In genomic region chr10:45490277-45490676, GRCh38 we compare ENCODE assay signal across 34 cellular contexts.
DNase-seq lines count a peak whose midpoint lies in the region; ATAC-seq and TF ChIP-seq lines count a peak whose summit lies in the region.
"Had no signal": no experiment of that assay in that cellular context is flagged by ENCODE, and none has a peak within 500 bp of the region (broad histone marks: within the 10 kb centered on the region; RNA-seq: fewer than 3 reads in every experiment).

No MANE protein-coding gene starts in this region.

- peaks cover 16% of the 10 kb centered on the region for H3K36me3 Mint-ChIP-seq in activated CD4-positive, alpha-beta T cell treated with anti-CD3 and anti-CD28 coated beads, Interleukin-2, amount 10 ng/mL, durations not matched to agents 24 days and 14 days (ENCODE audit: low read depth)
- H3K36me3 Mint-ChIP-seq in activated CD4-positive, alpha-beta T cell treated with anti-CD3 and anti-CD28 coated beads for 36 hours (ENCODE audit: low read depth), result peaks cover 18% of the 10 kb centered on the region
- H3K36me3 Mint-ChIP-seq in stimulated activated memory B cell treated with anti-CD40 and anti-IgM and Interleukin-4, amounts not matched to agents 10 μg/mL and 1 μg/mL and 100 μg/mL, for 72 hours, result peaks cover 68% of the 10 kb centered on the region

- H3K9ac ChIP-seq in BLaER1, result no peak overlapping the region

- H3K9me3 Mint-ChIP-seq in activated CD4-positive, alpha-beta T cell treated with anti-CD3 and anti-CD28 coated beads, Interleukin-2, amount 10 ng/mL, durations not matched to agents 24 days and 14 days, result peaks cover 19% of the 10 kb centered on the region
- H3K9me3 Mint-ChIP-seq in activated CD4-positive, alpha-beta T cell treated with anti-CD3 and anti-CD28 coated beads for 36 hours (ENCODE audit: low read depth), result peaks cover under 1% of the 10 kb centered on the region
- H3K9me3 Mint-ChIP-seq in stimulated activated memory B cell treated with anti-CD40 and anti-IgM and Interleukin-4, amounts not matched to agents 10 μg/mL and 1 μg/mL and 100 μg/mL, for 72 hours, result peaks cover under 1% of the 10 kb centered on the region

- POLR2A ChIA-PET in activated CD4-positive, alpha-beta T cell treated with anti-CD3 and anti-CD28 coated beads for 36 hours (lab: Charles Lee), result no interaction called here
- POLR2A ChIA-PET in HEK293 (lab: Yijun Ruan, JAX), result no interaction called here

- CTCF ChIA-PET in activated CD4-positive, alpha-beta T cell treated with anti-CD3 and anti-CD28 coated beads for 36 hours (lab: Charles Lee), result no interaction called here
- CTCF ChIA-PET in HEK293 (lab: Yijun Ruan, JAX), result no interaction called here

- no peak for TF ChIP-seq EP300 in stomach (IDR thresholded peaks at IDR 0.05)

- DNase-seq in activated CD4-positive, alpha-beta T cell treated with anti-CD3 and anti-CD28 coated beads, Interleukin-2, amount 10 ng/mL, durations not matched to agents 24 days and 14 days, result peak; percentile 12
- DNase-seq in activated CD4-positive, alpha-beta T cell treated with anti-CD3 and anti-CD28 coated beads for 36 hours, result no peak
- no peak for DNase-seq in stomach
- DNase-seq: 8988T; ACHN; AML-193; BE2C; C1 segment of cervical spinal cord; Caco-2; Calu3; CD4-positive, alpha-beta memory T cell; CD4-positive, alpha-beta T cell; CD4-positive, CD25-positive, alpha-beta regulatory T cell; CD8-positive, alpha-beta memory T cell; CD8-positive, alpha-beta T cell; COR-L47; DMS 273 treated with DMSO at 0.1 percent for 48 hours; DMS153; DMS53; DMS79; DMS79 treated with DMSO at 0.1 percent for 48 hours; DND-41; EL had no signal

- H3K4me2 ChIP-seq in BLaER1, result no peak overlapping the region
- H3K4me2 ChIP-seq: A549 had no signal

- no peak overlapping the region for H3K4me3 ChIP-seq in BLaER1
- no peak overlapping the region for H3K4me3 ChIP-seq in HEK293 (ENCODE audit: low read depth, low read length)
- H3K4me3 ChIP-seq in stomach, result no peak overlapping the region
- H3K4me3 ChIP-seq: A549 had no signal

- no peak overlapping the region for H3K4me3 Mint-ChIP-seq in activated CD4-positive, alpha-beta T cell treated with anti-CD3 and anti-CD28 coated beads, Interleukin-2, amount 10 ng/mL, durations not matched to agents 24 days and 14 days
- H3K4me3 Mint-ChIP-seq in activated CD4-positive, alpha-beta T cell treated with anti-CD3 and anti-CD28 coated beads for 36 hours, result no peak overlapping the region
- H3K4me3 Mint-ChIP-seq in stimulated activated memory B cell treated with anti-CD40 and anti-IgM and Interleukin-4, amounts not matched to agents 10 μg/mL and 1 μg/mL and 100 μg/mL, for 72 hours, result no peak overlapping the region
- H3K4me3 Mint-ChIP-seq: B cell; CD14-positive monocyte; CD4-positive, alpha-beta memory T cell; CD4-positive, alpha-beta T cell; CD4-positive, CD25-positive, alpha-beta regulatory T cell; CD8-positive, alpha-beta memory T cell; CD8-positive, alpha-beta T cell had no signal

- no peak for TF ChIP-seq POLR2A in stomach (IDR thresholded peaks at IDR 0.05)

- peaks cover under 1% of the 10 kb centered on the region for H3K4me1 Mint-ChIP-seq in activated CD4-positive, alpha-beta T cell treated with anti-CD3 and anti-CD28 coated beads, Interleukin-2, amount 10 ng/mL, durations not matched to agents 24 days and 14 days
- no peaks in the 10 kb centered on the region for H3K4me1 Mint-ChIP-seq in activated CD4-positive, alpha-beta T cell treated with anti-CD3 and anti-CD28 coated beads for 36 hours
- H3K4me1 Mint-ChIP-seq in stimulated activated memory B cell treated with anti-CD40 and anti-IgM and Interleukin-4, amounts not matched to agents 10 μg/mL and 1 μg/mL and 100 μg/mL, for 72 hours, result peaks cover 36% of the 10 kb centered on the region
- H3K4me1 Mint-ChIP-seq: CD14-positive monocyte had no signal

- H3K4me1 ChIP-seq in BLaER1, result peaks cover 35% of the 10 kb centered on the region
- no peaks in the 10 kb centered on the region for H3K4me1 ChIP-seq in HEK293 (ENCODE audit: control insufficient read depth, insufficient read depth, low read length)
- H3K4me1 ChIP-seq in stomach, result no peaks in the 10 kb centered on the region
- H3K4me1 ChIP-seq: A549, BE2C, Caco-2 had no signal

- H3K27ac Mint-ChIP-seq in activated CD4-positive, alpha-beta T cell treated with anti-CD3 and anti-CD28 coated beads, Interleukin-2, amount 10 ng/mL, durations not matched to agents 24 days and 14 days, result no peak overlapping the region
- H3K27ac Mint-ChIP-seq in activated CD4-positive, alpha-beta T cell treated with anti-CD3 and anti-CD28 coated beads for 36 hours, result no peak overlapping the region
- peak overlapping the region; percentile 47 for H3K27ac Mint-ChIP-seq in stimulated activated memory B cell treated with anti-CD40 and anti-IgM and Interleukin-4, amounts not matched to agents 10 μg/mL and 1 μg/mL and 100 μg/mL, for 72 hours
- H3K27ac Mint-ChIP-seq: B cell; CD14-positive monocyte; CD4-positive, alpha-beta T cell; CD4-positive, CD25-positive, alpha-beta regulatory T cell; CD8-positive, alpha-beta memory T cell; CD8-positive, alpha-beta T cell had no signal

- no peak for ATAC-seq in activated CD4-positive, alpha-beta T cell treated with anti-CD3 and anti-CD28 coated beads for 36 hours
- ATAC-seq in stimulated activated memory B cell treated with anti-CD40 and anti-IgM and Interleukin-4, amounts not matched to agents 10 μg/mL and 1 μg/mL and 100 μg/mL, for 72 hours, result no peak
- no peak for ATAC-seq in GM19455 (IDR thresholded peaks at IDR 0.05; ENCODE audit: unreplicated experiment)
- no peak for ATAC-seq in HG02610 (IDR thresholded peaks at IDR 0.05; ENCODE audit: unreplicated experiment)
- ATAC-seq: A549; CD8-positive, alpha-beta T cell had no signal

- no peak for TF ChIP-seq CTCF in HEK293 (tag by site-specific recombination; IDR thresholded peaks at IDR 0.05)
- TF ChIP-seq CTCF in stomach (IDR thresholded peaks at IDR 0.05), result no peak

- peak overlapping the region; percentile 97 for H3K27ac ChIP-seq in BLaER1
- no peak overlapping the region for H3K27ac ChIP-seq in HEK293 (ENCODE audit: extremely low read depth, low read depth, low read length)
- no peak overlapping the region for H3K27ac ChIP-seq in stomach
- H3K27ac ChIP-seq: 22Rv1, A549, C4-2B had no signal

- H3K9me3 ChIP-seq in BLaER1 (peaks cover 59% of the 10 kb centered on the region), HEK293 (ENCODE audit: control insufficient read depth, insufficient read depth, low read depth, low read length) (no peaks in the 10 kb centered on the region), stomach (peaks cover 0 to 7% (median 3%) of the 10 kb centered on the region in 4 donors)
- H3K9me3 ChIP-seq: BE2C had no signal

- no peaks in the 10 kb centered on the region for H4K20me1 ChIP-seq in BLaER1
- H4K20me1 ChIP-seq: BLaER1 treated with 17β-estradiol and CSF1 and Interleukin-3, amounts not matched to agents 10 nM and 100 nM had no signal

- 95 to 98% (median 97%) methylated on average over 3 of the region's 3 CpGs for WGBS in stomach, 5 donors

- no peaks in the 10 kb centered on the region for H3K27me3 Mint-ChIP-seq in activated CD4-positive, alpha-beta T cell treated with anti-CD3 and anti-CD28 coated beads, Interleukin-2, amount 10 ng/mL, durations not matched to agents 24 days and 14 days
- no peaks in the 10 kb centered on the region for H3K27me3 Mint-ChIP-seq in activated CD4-positive, alpha-beta T cell treated with anti-CD3 and anti-CD28 coated beads for 36 hours
- H3K27me3 Mint-ChIP-seq in stimulated activated memory B cell treated with anti-CD40 and anti-IgM and Interleukin-4, amounts not matched to agents 10 μg/mL and 1 μg/mL and 100 μg/mL, for 72 hours, result no peaks in the 10 kb centered on the region
- H3K27me3 Mint-ChIP-seq: B cell; CD4-positive, alpha-beta memory T cell; CD4-positive, alpha-beta T cell; CD4-positive, CD25-positive, alpha-beta regulatory T cell; CD8-positive, alpha-beta memory T cell had no signal

- H3K36me3 ChIP-seq in BLaER1 (peaks cover 6% of the 10 kb centered on the region), HEK293 (ENCODE audit: control insufficient read depth in 2 of 2, insufficient read depth in 1 of 2, low read length in 2 of 2) (peaks cover 0 to 6% of the 10 kb centered on the region in 2 experiments; a peak in 1 of 3 replicates), stomach (peaks cover 4 to 36% (median 26%) of the 10 kb centered on the region in 4 donors)
- H3K36me3 ChIP-seq: BE2C had no signal

- intact Hi-C loops in activated CD4-positive, alpha-beta T cell treated with anti-CD3 and anti-CD28 coated beads, Interleukin-2, amount 10 ng/mL, durations not matched to agents 24 days and 14 days (cut with micrococcal nuclease), result no loop called here
- intact Hi-C loops in activated CD4-positive, alpha-beta T cell treated with anti-CD3 and anti-CD28 coated beads for 36 hours (cut with DNase I, micrococcal nuclease), result no loop called here
- intact Hi-C loops in stomach (cut with DNase I; ENCODE audit: low total_unique reads), result no loop called here

- no peaks in the 10 kb centered on the region for H3K27me3 ChIP-seq in BLaER1
- no peaks in the 10 kb centered on the region for H3K27me3 ChIP-seq in stomach
- H3K27me3 ChIP-seq: BE2C; BLaER1 treated with 17β-estradiol and CSF1 and Interleukin-3, amounts not matched to agents 10 nM and 100 nM had no signal

TF ChIP-seq in HEK293, 187 proteins besides CTCF, POLR2A, EP300 and RAD21:
- TF ChIP-seq ZNF548 (tag by site-specific recombination; IDR thresholded peaks at IDR 0.05) (peak; percentile 92), ZNF121 (tag by site-specific recombination; IDR thresholded peaks at IDR 0.05) (no peak)
